Comparison of ENCODE assay signal across 1 cellular context in the genomic region with DNA sequence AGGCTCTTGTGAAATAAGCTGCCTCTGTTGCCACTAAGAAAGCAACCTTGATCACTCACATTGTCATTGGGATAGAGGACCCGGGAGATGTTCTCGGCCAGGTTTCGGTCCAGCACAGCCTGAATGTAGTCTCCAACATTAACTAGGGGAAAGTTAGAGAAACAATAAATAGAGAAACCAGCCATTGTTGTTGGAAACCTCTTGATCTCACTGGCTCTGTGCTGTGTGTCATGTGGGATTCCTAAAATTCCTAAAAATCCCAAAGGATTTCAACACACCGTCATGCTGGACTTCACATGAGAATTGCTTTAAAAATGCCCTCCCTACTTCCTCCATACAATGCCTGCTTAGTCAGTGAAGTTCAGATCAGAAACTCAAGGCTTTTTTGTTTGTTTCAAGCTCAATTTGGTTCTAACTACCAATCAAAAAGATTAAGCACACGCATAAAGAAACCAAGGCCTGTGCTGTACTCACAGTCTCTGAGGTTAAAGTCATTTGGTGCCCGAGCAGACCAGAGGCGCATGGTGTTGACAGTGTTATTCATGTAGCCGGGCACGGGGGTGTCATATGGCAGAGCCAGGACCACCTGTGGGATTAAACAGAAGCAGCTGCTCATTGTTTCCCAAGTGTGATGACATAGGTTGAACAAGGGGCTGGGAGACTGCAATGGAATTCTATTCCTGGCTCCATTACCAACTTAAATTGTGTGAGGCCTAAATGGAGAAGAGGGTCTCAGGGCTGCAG.
TF ChIP-seq lines count a peak whose summit lies in the region.

No MANE protein-coding gene starts in this region.

TF ChIP-seq in HepG2, 621 proteins besides CTCF, POLR2A, EP300 and RAD21 (continues in another document):
- 0 out of 2 replicates have a peak, but pooled peaks have one; percentile 3 for TF ChIP-seq TFAP4 (IDR thresholded peaks at IDR 0.05; ENCODE audit: borderline replicate concordance, low read depth)
- peak; percentile 34; the same call in 1 of the 2 replicates for TF ChIP-seq RXRB (CRISPR knock-in tag; IDR thresholded peaks at IDR 0.05; ENCODE audit: borderline replicate concordance)
- TF ChIP-seq, protein P1, sequence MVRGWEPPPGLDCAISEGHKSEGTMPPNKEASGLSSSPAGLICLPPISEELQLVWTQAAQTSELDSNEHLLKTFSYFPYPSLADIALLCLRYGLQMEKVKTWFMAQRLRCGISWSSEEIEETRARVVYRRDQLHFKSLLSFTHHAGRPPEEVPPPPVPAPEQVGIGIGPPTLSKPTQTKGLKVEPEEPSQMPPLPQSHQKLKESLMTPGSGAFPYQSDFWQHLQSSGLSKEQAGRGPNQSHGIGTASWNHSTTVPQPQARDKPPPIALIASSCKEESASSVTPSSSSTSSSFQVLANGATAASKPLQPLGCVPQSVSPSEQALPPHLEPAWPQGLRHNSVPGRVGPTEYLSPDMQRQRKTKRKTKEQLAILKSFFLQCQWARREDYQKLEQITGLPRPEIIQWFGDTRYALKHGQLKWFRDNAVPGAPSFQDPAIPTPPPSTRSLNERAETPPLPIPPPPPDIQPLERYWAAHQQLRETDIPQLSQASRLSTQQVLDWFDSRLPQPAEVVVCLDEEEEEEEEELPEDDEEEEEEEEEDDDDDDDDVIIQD (CRISPR knock-in tag; IDR thresholded peaks at IDR 0.05; ENCODE audit: low read depth): 0 out of 2 replicates have a peak, but pooled peaks have one; percentile 40
- peak; percentile 79; the same call in 1 of the 2 replicates for TF ChIP-seq ELF3 (CRISPR knock-in tag; IDR thresholded peaks at IDR 0.05)
- TF ChIP-seq ZBTB42 (CRISPR knock-in tag; IDR thresholded peaks at IDR 0.05): no peak
- TF ChIP-seq ZFX (CRISPR knock-in tag; IDR thresholded peaks at IDR 0.05; ENCODE audit: low read depth): no peak
- TF ChIP-seq, protein P2, sequence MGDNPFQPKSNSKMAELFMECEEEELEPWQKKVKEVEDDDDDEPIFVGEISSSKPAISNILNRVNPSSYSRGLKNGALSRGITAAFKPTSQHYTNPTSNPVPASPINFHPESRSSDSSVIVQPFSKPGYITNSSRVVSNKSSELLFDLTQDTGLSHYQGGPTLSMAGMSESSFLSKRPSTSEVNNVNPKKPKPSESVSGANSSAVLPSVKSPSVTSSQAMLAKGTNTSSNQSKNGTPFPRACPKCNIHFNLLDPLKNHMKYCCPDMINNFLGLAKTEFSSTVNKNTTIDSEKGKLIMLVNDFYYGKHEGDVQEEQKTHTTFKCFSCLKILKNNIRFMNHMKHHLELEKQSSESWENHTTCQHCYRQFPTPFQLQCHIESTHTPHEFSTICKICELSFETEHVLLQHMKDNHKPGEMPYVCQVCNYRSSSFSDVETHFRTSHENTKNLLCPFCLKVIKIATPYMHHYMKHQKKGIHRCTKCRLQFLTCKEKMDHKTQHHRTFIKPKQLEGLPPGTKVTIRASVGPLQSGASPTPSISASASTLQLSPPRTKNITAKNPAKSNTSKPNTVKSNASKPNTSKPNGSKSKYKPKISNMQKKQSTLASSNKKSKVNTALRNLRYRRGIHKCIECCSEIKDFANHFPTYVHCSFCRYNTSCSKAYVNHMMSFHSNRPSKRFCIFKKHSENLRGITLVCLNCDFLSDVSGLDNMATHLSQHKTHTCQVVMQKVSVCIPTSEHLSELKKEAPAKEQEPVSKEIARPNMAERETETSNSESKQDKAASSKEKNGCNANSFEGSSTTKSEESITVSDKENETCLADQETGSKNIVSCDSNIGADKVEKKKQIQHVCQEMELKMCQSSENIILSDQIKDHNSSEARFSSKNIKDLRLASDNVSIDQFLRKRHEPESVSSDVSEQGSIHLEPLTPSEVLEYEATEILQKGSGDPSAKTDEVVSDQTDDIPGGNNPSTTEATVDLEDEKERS (CRISPR knock-in tag; IDR thresholded peaks at IDR 0.05): no peak
- 0 out of 2 replicates have a peak, but pooled peaks have one; percentile 39 for TF ChIP-seq FOSL2 (CRISPR knock-in tag; IDR thresholded peaks at IDR 0.05)
- TF ChIP-seq SOX6 (IDR thresholded peaks at IDR 0.05): no peak
- TF ChIP-seq SOX6 (CRISPR knock-in tag; IDR thresholded peaks at IDR 0.05): peak; percentile 88
- peak; percentile 74 for TF ChIP-seq BCL6 (CRISPR knock-in tag; IDR thresholded peaks at IDR 0.05)
- peak; percentile 28; the same call in 1 of the 2 replicates for TF ChIP-seq EHMT2 (IDR thresholded peaks at IDR 0.05; ENCODE audit: borderline replicate concordance, low read depth, low read length)
- TF ChIP-seq RARA (CRISPR knock-in tag; IDR thresholded peaks at IDR 0.05): peak; percentile 34; the same call in 1 of the 2 replicates
- TF ChIP-seq ZNF567 (CRISPR knock-in tag; IDR thresholded peaks at IDR 0.05; ENCODE audit: borderline replicate concordance): no peak
- TF ChIP-seq MED1 (CRISPR knock-in tag; IDR thresholded peaks at IDR 0.05): 0 out of 2 replicates have a peak, but pooled peaks have one; percentile 14
- no peak for TF ChIP-seq SOX13 (IDR thresholded peaks at IDR 0.05)
- peak in 1 of 2 experiments; percentile 93; a peak in 2 of 4 replicates for TF ChIP-seq SOX13 (CRISPR knock-in tag; conservative IDR thresholded peaks at IDR 0.05 in 1 of 2, IDR thresholded peaks at IDR 0.05 in 1 of 2)
- no peak for TF ChIP-seq MXD4 (CRISPR knock-in tag; IDR thresholded peaks at IDR 0.05)
- 0 out of 2 replicates have a peak, but pooled peaks have one; percentile 21 for TF ChIP-seq FOXP4 (CRISPR knock-in tag; IDR thresholded peaks at IDR 0.05)
- TF ChIP-seq ATF7 (IDR thresholded peaks at IDR 0.05): no peak
- no peak for TF ChIP-seq ATF7 (CRISPR knock-in tag; IDR thresholded peaks at IDR 0.05)
- TF ChIP-seq, protein P3, sequence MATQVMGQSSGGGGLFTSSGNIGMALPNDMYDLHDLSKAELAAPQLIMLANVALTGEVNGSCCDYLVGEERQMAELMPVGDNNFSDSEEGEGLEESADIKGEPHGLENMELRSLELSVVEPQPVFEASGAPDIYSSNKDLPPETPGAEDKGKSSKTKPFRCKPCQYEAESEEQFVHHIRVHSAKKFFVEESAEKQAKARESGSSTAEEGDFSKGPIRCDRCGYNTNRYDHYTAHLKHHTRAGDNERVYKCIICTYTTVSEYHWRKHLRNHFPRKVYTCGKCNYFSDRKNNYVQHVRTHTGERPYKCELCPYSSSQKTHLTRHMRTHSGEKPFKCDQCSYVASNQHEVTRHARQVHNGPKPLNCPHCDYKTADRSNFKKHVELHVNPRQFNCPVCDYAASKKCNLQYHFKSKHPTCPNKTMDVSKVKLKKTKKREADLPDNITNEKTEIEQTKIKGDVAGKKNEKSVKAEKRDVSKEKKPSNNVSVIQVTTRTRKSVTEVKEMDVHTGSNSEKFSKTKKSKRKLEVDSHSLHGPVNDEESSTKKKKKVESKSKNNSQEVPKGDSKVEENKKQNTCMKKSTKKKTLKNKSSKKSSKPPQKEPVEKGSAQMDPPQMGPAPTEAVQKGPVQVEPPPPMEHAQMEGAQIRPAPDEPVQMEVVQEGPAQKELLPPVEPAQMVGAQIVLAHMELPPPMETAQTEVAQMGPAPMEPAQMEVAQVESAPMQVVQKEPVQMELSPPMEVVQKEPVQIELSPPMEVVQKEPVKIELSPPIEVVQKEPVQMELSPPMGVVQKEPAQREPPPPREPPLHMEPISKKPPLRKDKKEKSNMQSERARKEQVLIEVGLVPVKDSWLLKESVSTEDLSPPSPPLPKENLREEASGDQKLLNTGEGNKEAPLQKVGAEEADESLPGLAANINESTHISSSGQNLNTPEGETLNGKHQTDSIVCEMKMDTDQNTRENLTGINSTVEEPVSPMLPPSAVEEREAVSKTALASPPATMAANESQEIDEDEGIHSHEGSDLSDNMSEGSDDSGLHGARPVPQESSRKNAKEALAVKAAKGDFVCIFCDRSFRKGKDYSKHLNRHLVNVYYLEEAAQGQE (IDR thresholded peaks at IDR 0.05; ENCODE audit: borderline replicate concordance in 1 of 2, low read depth in 1 of 2, low read length in 2 of 2): 0 out of 4 replicates have a peak, but pooled peaks of 1 of the 2 experiments have one; percentile 15
- TF ChIP-seq, protein P4, sequence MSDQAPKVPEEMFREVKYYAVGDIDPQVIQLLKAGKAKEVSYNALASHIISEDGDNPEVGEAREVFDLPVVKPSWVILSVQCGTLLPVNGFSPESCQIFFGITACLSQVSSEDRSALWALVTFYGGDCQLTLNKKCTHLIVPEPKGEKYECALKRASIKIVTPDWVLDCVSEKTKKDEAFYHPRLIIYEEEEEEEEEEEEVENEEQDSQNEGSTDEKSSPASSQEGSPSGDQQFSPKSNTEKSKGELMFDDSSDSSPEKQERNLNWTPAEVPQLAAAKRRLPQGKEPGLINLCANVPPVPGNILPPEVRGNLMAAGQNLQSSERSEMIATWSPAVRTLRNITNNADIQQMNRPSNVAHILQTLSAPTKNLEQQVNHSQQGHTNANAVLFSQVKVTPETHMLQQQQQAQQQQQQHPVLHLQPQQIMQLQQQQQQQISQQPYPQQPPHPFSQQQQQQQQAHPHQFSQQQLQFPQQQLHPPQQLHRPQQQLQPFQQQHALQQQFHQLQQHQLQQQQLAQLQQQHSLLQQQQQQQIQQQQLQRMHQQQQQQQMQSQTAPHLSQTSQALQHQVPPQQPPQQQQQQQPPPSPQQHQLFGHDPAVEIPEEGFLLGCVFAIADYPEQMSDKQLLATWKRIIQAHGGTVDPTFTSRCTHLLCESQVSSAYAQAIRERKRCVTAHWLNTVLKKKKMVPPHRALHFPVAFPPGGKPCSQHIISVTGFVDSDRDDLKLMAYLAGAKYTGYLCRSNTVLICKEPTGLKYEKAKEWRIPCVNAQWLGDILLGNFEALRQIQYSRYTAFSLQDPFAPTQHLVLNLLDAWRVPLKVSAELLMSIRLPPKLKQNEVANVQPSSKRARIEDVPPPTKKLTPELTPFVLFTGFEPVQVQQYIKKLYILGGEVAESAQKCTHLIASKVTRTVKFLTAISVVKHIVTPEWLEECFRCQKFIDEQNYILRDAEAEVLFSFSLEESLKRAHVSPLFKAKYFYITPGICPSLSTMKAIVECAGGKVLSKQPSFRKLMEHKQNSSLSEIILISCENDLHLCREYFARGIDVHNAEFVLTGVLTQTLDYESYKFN (CRISPR knock-in tag; conservative IDR thresholded peaks at IDR 0.05): peak; percentile 43; the same call in 1 of the 2 replicates
- TF ChIP-seq NCOR1 (IDR thresholded peaks at IDR 0.05; ENCODE audit: borderline replicate concordance, low read length): peak; percentile 24; the same call in 1 of the 2 replicates
- peak; percentile 80 for TF ChIP-seq TEAD3 (CRISPR knock-in tag; optimal IDR thresholded peaks at IDR 0.05; ENCODE audit: borderline replicate concordance)
- no peak for TF ChIP-seq PHF21A (CRISPR knock-in tag; IDR thresholded peaks at IDR 0.05)
- no peak for TF ChIP-seq ZNF781 (CRISPR knock-in tag; IDR thresholded peaks at IDR 0.05; ENCODE audit: borderline replicate concordance, not compliant biosample characterization)
- no peak for TF ChIP-seq FOXA3 (CRISPR knock-in tag; IDR thresholded peaks at IDR 0.05)
- no peak for TF ChIP-seq NR0B2 (CRISPR knock-in tag; IDR thresholded peaks at IDR 0.05)
- TF ChIP-seq TFE3 (CRISPR knock-in tag; IDR thresholded peaks at IDR 0.05): peak; percentile 58; the same call in 1 of the 2 replicates
